Comparison of ENCODE assay signal across 26 cellular contexts in genomic region chr12:19312637-19313036, GRCh38.
"Had no signal": no experiment of that assay in that cellular context is flagged by ENCODE, and none has a peak within 500 bp of the region (broad histone marks: within the 10 kb centered on the region; RNA-seq: fewer than 3 reads in every experiment).

No MANE protein-coding gene starts in this region.

- H3K9me3 Mint-ChIP-seq: activated CD4-positive, alpha-beta T cell treated with anti-CD3 and anti-CD28 coated beads, Interleukin-2, amount 10 ng/mL, durations not matched to agents 24 days and 14 days; activated naive CD4-positive, alpha-beta T cell treated with anti-CD3 and anti-CD28 coated beads, Interleukin-2, amount 50 U/mL, for 72 hours; effector memory CD8-positive, alpha-beta T cell; naive B cell; neural crest cell; T-cell had no signal

- H3K27me3 Mint-ChIP-seq: activated CD4-positive, alpha-beta T cell treated with anti-CD3 and anti-CD28 coated beads, Interleukin-2, amount 10 ng/mL, durations not matched to agents 24 days and 14 days; effector memory CD8-positive, alpha-beta T cell; naive B cell; T-cell had no signal

- H3K4me1 ChIP-seq: gastrocnemius medialis, left ventricle myocardium inferior, pancreas, psoas muscle, sigmoid colon, testis, uterus had no signal

- H3K27ac Mint-ChIP-seq: activated CD4-positive, alpha-beta T cell treated with anti-CD3 and anti-CD28 coated beads, Interleukin-2, amount 10 ng/mL, durations not matched to agents 24 days and 14 days; activated naive CD4-positive, alpha-beta T cell treated with anti-CD3 and anti-CD28 coated beads, Interleukin-2, amount 50 U/mL, for 72 hours; effector memory CD8-positive, alpha-beta T cell; naive B cell; T-cell had no signal

- DNase-seq: activated CD4-positive, alpha-beta T cell treated with anti-CD3 and anti-CD28 coated beads, Interleukin-2, amount 10 ng/mL, durations not matched to agents 24 days and 14 days; activated CD4-positive, CD25-positive, alpha-beta regulatory T cell; activated CD8-positive, alpha-beta memory T cell treated with anti-CD3 and anti-CD28 coated beads for 24 hours; brain microvascular endothelial cell; caudate nucleus; cortex of kidney; effector memory CD8-positive, alpha-beta T cell; erythroblast; gastrocnemius medialis; glutamatergic neuron; left ventricle myocardium inferior; mammary epithelial cell; naive B cell; nucleus accumbens; pancreas; psoas muscle; sigmoid colon; small intestine; stimulated activated CD4-positive, alpha-beta T cell treated with anti-CD3 and anti-CD28 coated beads, Interleukin-1b, Interleukin-23, amount 100 ng/mL, for 48 hours; stimulated activated naive CD4-positive, alpha-beta T cell; T-cell; testis; trophoblast cell; uterus had no signal

- H3K36me3 Mint-ChIP-seq: activated naive CD4-positive, alpha-beta T cell treated with anti-CD3 and anti-CD28 coated beads, Interleukin-2, amount 50 U/mL, for 72 hours; naive B cell; T-cell had no signal

- H3K27ac ChIP-seq: brain microvascular endothelial cell, gastrocnemius medialis, left ventricle myocardium inferior, pancreas, psoas muscle, sigmoid colon, testis, uterus had no signal

- ATAC-seq: effector memory CD8-positive, alpha-beta T cell; gastrocnemius medialis; pancreas; psoas muscle; T-cell had no signal

- H3K27me3 ChIP-seq: brain microvascular endothelial cell, gastrocnemius medialis, pancreas, sigmoid colon, testis, uterus had no signal

- H3K9me3 ChIP-seq: gastrocnemius medialis, left ventricle myocardium inferior, pancreas, psoas muscle, sigmoid colon, testis, uterus had no signal

- H3K4me1 Mint-ChIP-seq: naive B cell had no signal

- H3K4me3 Mint-ChIP-seq: activated CD4-positive, alpha-beta T cell treated with anti-CD3 and anti-CD28 coated beads, Interleukin-2, amount 10 ng/mL, durations not matched to agents 24 days and 14 days; effector memory CD8-positive, alpha-beta T cell; naive B cell; neural crest cell; T-cell had no signal
